In the genomic region with DNA sequence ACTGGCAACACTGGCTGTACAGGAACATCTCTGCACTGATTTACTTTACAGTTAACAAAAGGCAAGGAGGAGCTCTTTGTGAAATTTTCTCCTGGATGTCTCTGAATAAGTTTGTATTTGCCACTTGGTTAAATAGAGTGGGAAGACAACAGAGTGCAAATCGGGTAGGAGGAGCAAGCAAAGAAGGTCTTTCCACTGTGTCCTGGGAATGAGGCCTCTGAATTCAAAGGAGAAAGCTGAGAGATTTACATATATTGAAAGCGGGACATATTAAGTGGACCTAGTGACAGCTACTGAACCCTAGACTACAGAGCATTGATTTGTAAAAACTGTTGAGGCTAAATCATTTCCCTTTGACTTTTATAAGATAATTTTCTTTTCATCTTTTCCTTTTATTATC, we compare ENCODE assay signal across 18 cellular contexts.
A peak's percentile ranks its signal among the peaks of the same experiment; 100 is the strongest.
DNase-seq lines count a peak whose midpoint lies in the region; TF ChIP-seq lines count a peak whose summit lies in the region.
"Had no signal": no experiment of that assay in that cellular context is flagged by ENCODE, and none has a peak within 500 bp of the region (broad histone marks: within the 10 kb centered on the region; RNA-seq: fewer than 3 reads in every experiment).

No MANE protein-coding gene starts in this region.

- H3K36me3 Mint-ChIP-seq in brain (peaks cover 5% of the 10 kb centered on the region), glutamatergic neuron (ENCODE audit: unreplicated experiment) (no peaks in the 10 kb centered on the region)

- H3K79me1 ChIP-seq in neuronal stem cell (ENCODE audit: low read depth, low read length): no peaks in the 10 kb centered on the region

- H2BK5ac ChIP-seq in neuronal stem cell (ENCODE audit: low read length): no peak overlapping the region

- peak overlapping the region; percentile 5 for H3K27ac ChIP-seq in neuronal stem cell (replicated peaks; ENCODE audit: low read length)
- no peak overlapping the region for H3K27ac ChIP-seq in thyroid gland
- H3K27ac ChIP-seq: A549, SK-N-MC had no signal

- no peak overlapping the region for H2BK12ac ChIP-seq in neuronal stem cell (ENCODE audit: low read length)

- H3K27me3 Mint-ChIP-seq in brain: no peaks in the 10 kb centered on the region
- H3K27me3 Mint-ChIP-seq in glutamatergic neuron (ENCODE audit: unreplicated experiment): no peaks in the 10 kb centered on the region

- no peak for TF ChIP-seq POLR2A in thyroid gland (IDR thresholded peaks at IDR 0.05)

- H2AK5ac ChIP-seq in neuronal stem cell (ENCODE audit: low read depth, low read length): no peak overlapping the region

- H3K9me3 Mint-ChIP-seq in brain (no peaks in the 10 kb centered on the region), glutamatergic neuron (ENCODE audit: unreplicated experiment) (no peaks in the 10 kb centered on the region)

- no CpG with 5 or more reads among the region's 2 CpGs for WGBS in neuronal stem cell (ENCODE audit: extremely low coverage in 2 of 2, insufficient read length in 2 of 2, insufficient replicate concordance in 1 of 2), 2 donors
- 67 to 80% methylated on average over 2 of the region's 2 CpGs for WGBS in thyroid gland, 2 donors

- no peak overlapping the region for H2BK120ac ChIP-seq in neuronal stem cell (ENCODE audit: low read depth, low read length)

- H3K4me3 ChIP-seq in HAP-1: no peak overlapping the region
- no peak overlapping the region for H3K4me3 ChIP-seq in neuronal stem cell (ENCODE audit: low read length in 2 of 2)
- no peak overlapping the region for H3K4me3 ChIP-seq in thyroid gland (replicated peaks in 1 of 3)
- H3K4me3 ChIP-seq: A549, GM12878, K562, SK-N-MC had no signal

- TF ChIP-seq CTCF in brain (conservative IDR thresholded peaks at IDR 0.05) (no peak), glutamatergic neuron (IDR thresholded peaks at IDR 0.05; ENCODE audit: partially characterized antibody, unreplicated experiment) (no peak), thyroid gland (IDR thresholded peaks at IDR 0.05) (no peak)

- no peak overlapping the region for H3K4ac ChIP-seq in neuronal stem cell (ENCODE audit: low read length)

- H3K27me3 ChIP-seq in HAP-1 (ENCODE audit: low read depth): no peaks in the 10 kb centered on the region
- no peaks in the 10 kb centered on the region for H3K27me3 ChIP-seq in neuronal stem cell (ENCODE audit: control insufficient read depth in 3 of 3, insufficient read depth in 3 of 3, low read depth in 1 of 3, low read length in 3 of 3)
- no peaks in the 10 kb centered on the region for H3K27me3 ChIP-seq in thyroid gland

- H3K36me3 ChIP-seq in HAP-1 (replicated peaks) (no peaks in the 10 kb centered on the region), neuronal stem cell (replicated peaks in 1 of 2; ENCODE audit: control insufficient read depth in 2 of 2, insufficient read depth in 2 of 2, low read length in 2 of 2) (peaks cover 0 to 68% of the 10 kb centered on the region in 2 donors), thyroid gland (no peaks in the 10 kb centered on the region)

- H3K4me1 Mint-ChIP-seq in brain (peaks cover 57% of the 10 kb centered on the region), glutamatergic neuron (ENCODE audit: low read depth, unreplicated experiment) (peaks cover 27% of the 10 kb centered on the region)

- no peak overlapping the region for H4K8ac ChIP-seq in neuronal stem cell (ENCODE audit: low read depth, low read length)

- H3K4me1 ChIP-seq in HAP-1 (peaks cover 57% of the 10 kb centered on the region), neuronal stem cell (ENCODE audit: control insufficient read depth in 2 of 2, insufficient read depth in 1 of 2, low read depth in 1 of 2, low read length in 2 of 2) (peaks cover 4 to 14% of the 10 kb centered on the region in 2 donors), thyroid gland (no peaks in the 10 kb centered on the region)
- H3K4me1 ChIP-seq: A549 had no signal

- in situ Hi-C loops in HAP-1 (cut with MboI; ENCODE audit: low sequenced_read_pairs): no loop called here

- H2AFZ ChIP-seq in neuronal stem cell (ENCODE audit: low read length): no peak overlapping the region

- H3K18ac ChIP-seq in neuronal stem cell (ENCODE audit: low read length): no peak overlapping the region

- H3K4me2 ChIP-seq in neuronal stem cell (ENCODE audit: insufficient read depth, low read length, poor library complexity, severe bottlenecking): no peak overlapping the region
- H3K4me2 ChIP-seq: A549 had no signal

- peak; percentile 64 to 93 for DNase-seq in HAP-1 (ENCODE audit: low spot score in 2 of 2)
- no peak for DNase-seq in glutamatergic neuron
- DNase-seq in neuronal stem cell (ENCODE audit: low spot score): no peak
- no peak for DNase-seq in NCI-H2227 (lab: John Stamatoyannopoulos, UW; ENCODE audit: unreplicated experiment)
- DNase-seq in thyroid gland: no peak
- DNase-seq in activated CD4-positive, alpha-beta T cell treated with anti-CD3 and anti-CD28 coated beads for 1 hour: no peak
- no peak for DNase-seq in cerebellum (ENCODE audit: low spot score)
- DNase-seq: C1 segment of cervical spinal cord, DND-41, GDM1, H7, NCI-H1436, NCI-H2029 treated with DMSO at 0.1 percent for 48 hours had no signal

- H3K4me3 Mint-ChIP-seq in brain (peak overlapping the region in 4 of 5 experiments; percentile 2 to 39 (median 34)), glutamatergic neuron (ENCODE audit: unreplicated experiment) (peak overlapping the region; percentile 40)

- H4K91ac ChIP-seq in neuronal stem cell (ENCODE audit: low read depth, low read length, poor library complexity): no peak overlapping the region

- H3K27ac Mint-ChIP-seq in brain (peak overlapping the region; percentile 3 to 92 (median 84)), glutamatergic neuron (ENCODE audit: unreplicated experiment) (peak overlapping the region; percentile 89)

- no peak overlapping the region for H3K23ac ChIP-seq in neuronal stem cell (ENCODE audit: low read depth, low read length, poor library complexity)

- H3K9ac ChIP-seq in neuronal stem cell (ENCODE audit: low read depth, low read length, poor library complexity): no peak overlapping the region

- H2BK15ac ChIP-seq in neuronal stem cell (ENCODE audit: low read length): no peak overlapping the region

- no peaks in the 10 kb centered on the region for H3K9me3 ChIP-seq in HAP-1
- H3K9me3 ChIP-seq in neuronal stem cell (replicated peaks in 1 of 2; ENCODE audit: control insufficient read depth in 2 of 2, insufficient read depth in 1 of 2, low read depth in 1 of 2, low read length in 2 of 2): peaks cover 0 to 15% of the 10 kb centered on the region in 2 donors
- H3K9me3 ChIP-seq in thyroid gland: no peaks in the 10 kb centered on the region
- H3K9me3 ChIP-seq: A549 had no signal

- intact Hi-C loops in thyroid gland (cut with DNase I): no loop called here

- no peak overlapping the region for H3K14ac ChIP-seq in neuronal stem cell (ENCODE audit: low read length)

Comparison
In these comparisons a context has a peak if more than half of its experiments do, and no peak if none do; other contexts are left out.
1. DNase-seq: peak in HAP-1 (2 of 2); none in glutamatergic neuron (single experiment), neuronal stem cell (single experiment), NCI-H2227 (single experiment), thyroid gland (0 of 2), activated CD4-positive, alpha-beta T cell treated with anti-CD3 and anti-CD28 coated beads for 1 hour (single experiment) and cerebellum (single experiment).